Comparison of ENCODE assay signal across 7 cellular contexts in genomic region chr19:2622371-2622961, GRCh38.
DNase-seq lines count a peak whose midpoint lies in the region; ATAC-seq and TF ChIP-seq lines count a peak whose summit lies in the region.
"Not testable (repeated sequence)": the region's sequence is repeated elsewhere in the genome, so short reads cannot be mapped to it uniquely, and the experiment has no call there.

No MANE protein-coding gene starts in this region.

- peaks cover 60% of the 10 kb centered on the region for H3K4me1 ChIP-seq in Karpas-422 (ENCODE audit: low read length)

- not testable (repeated sequence) for H3K79me2 ChIP-seq in Karpas-422 (ENCODE audit: low read length)

- H3K4me3 Mint-ChIP-seq in activated CD8-positive, alpha-beta memory T cell treated with anti-CD3 and anti-CD28 coated beads, Interleukin-2, amount 10 ng/mL, durations not matched to agents 7 days and 5 days = peak overlapping the region; percentile 76
- not testable (repeated sequence) for H3K4me3 Mint-ChIP-seq in activated naive CD4-positive, alpha-beta T cell treated with anti-CD3 and anti-CD28 coated beads for 36 hours

- H3K27ac Mint-ChIP-seq in activated CD8-positive, alpha-beta memory T cell treated with anti-CD3 and anti-CD28 coated beads, Interleukin-2, amount 10 ng/mL, durations not matched to agents 7 days and 5 days = peak overlapping the region; percentile 100
- H3K27ac Mint-ChIP-seq in activated naive CD4-positive, alpha-beta T cell treated with anti-CD3 and anti-CD28 coated beads for 36 hours = peak overlapping the region; percentile 94

- H4K20me1 ChIP-seq in Karpas-422 (ENCODE audit: insufficient read depth, low read depth, low read length) = not testable (repeated sequence)

- H3K4me1 Mint-ChIP-seq in activated CD8-positive, alpha-beta memory T cell treated with anti-CD3 and anti-CD28 coated beads, Interleukin-2, amount 10 ng/mL, durations not matched to agents 7 days and 5 days = peaks cover 64% of the 10 kb centered on the region
- peaks cover 63% of the 10 kb centered on the region for H3K4me1 Mint-ChIP-seq in activated naive CD4-positive, alpha-beta T cell treated with anti-CD3 and anti-CD28 coated beads for 36 hours (ENCODE audit: low read depth)

- not testable (repeated sequence) for ATAC-seq in activated CD8-positive, alpha-beta memory T cell treated with anti-CD3 and anti-CD28 coated beads, Interleukin-2, amount 10 ng/mL, durations not matched to agents 7 days and 5 days; Right ventricle myocardium superior (ENCODE audit: poor library complexity)

- CTCF ChIA-PET in activated CD8-positive, alpha-beta memory T cell treated with anti-CD3 and anti-CD28 coated beads, Interleukin-2, amount 10 ng/mL, durations not matched to agents 7 days and 5 days (lab: Charles Lee) = interaction anchor here (0.7 to 20.7 kb wide), 9 partner anchors 5 to 151 kb away, joined by 3 to 434 read pairs (median 4); partner anchors contain the start of gene GADD45B
- CTCF ChIA-PET in activated naive CD4-positive, alpha-beta T cell treated with anti-CD3 and anti-CD28 coated beads for 36 hours (lab: Charles Lee) = interaction anchor here (0.6 to 7.6 kb wide), 7 partner anchors 8 to 162 kb away, joined by 3 to 64 read pairs (median 4); no protein-coding TSS in a partner anchor

- peak overlapping the region; percentile 68 for H3K4me2 ChIP-seq in Karpas-422 (ENCODE audit: low read depth, low read length, poor library complexity, severe bottlenecking)

- peak overlapping the region; percentile 80 for H3K27ac ChIP-seq in Karpas-422 (ENCODE audit: low read length)

- intact Hi-C loops in activated naive CD4-positive, alpha-beta T cell treated with anti-CD3 and anti-CD28 coated beads for 36 hours (cut with micrococcal nuclease) = loop anchor here (5.0 kb wide), 1 partner anchor 470 kb away; the partner anchor contains the start of gene AP3D1
- intact Hi-C loops in Right ventricle myocardium superior (cut with DNase I) = not testable (repeated sequence)

- TF ChIP-seq CTCF in GM12864 (IDR thresholded peaks at IDR 0.05; ENCODE audit: low read depth, low read length, missing control alignments) = not testable (repeated sequence)

- DNase-seq in GM12864 (ENCODE audit: low read depth); activated naive CD4-positive, alpha-beta T cell treated with anti-CD3 and anti-CD28 coated beads for 36 hours: not testable (repeated sequence)
- DNase-seq in Karpas-422 (peak; percentile 92), T-helper 2 cell (peak in 4 of 5 experiments; percentile 12 to 79 (median 46)), Right ventricle myocardium superior (peak; percentile 36)
- DNase-seq in activated CD8-positive, alpha-beta memory T cell treated with anti-CD3 and anti-CD28 coated beads, Interleukin-2, amount 10 ng/mL, durations not matched to agents 7 days and 5 days = peak; percentile 87
- DNase-seq in stimulated activated CD8-positive, alpha-beta memory T cell treated with anti-CD3 and anti-CD28 coated beads, Interleukin-4, amount 100 ng/mL, for 48 hours = peak; percentile 54

- H3K27me3 Mint-ChIP-seq in activated CD8-positive, alpha-beta memory T cell treated with anti-CD3 and anti-CD28 coated beads, Interleukin-2, amount 10 ng/mL, durations not matched to agents 7 days and 5 days; activated naive CD4-positive, alpha-beta T cell treated with anti-CD3 and anti-CD28 coated beads for 36 hours (ENCODE audit: low read depth): not testable (repeated sequence)

- H3K4me3 ChIP-seq in GM12864 (ENCODE audit: low read depth, low read length) (peak overlapping the region; percentile 38), Karpas-422 (ENCODE audit: low read length) (peak overlapping the region; percentile 65)

- H3K27me3 ChIP-seq in Karpas-422 (ENCODE audit: low read length) = not testable (repeated sequence)

- not testable (repeated sequence) for H2AFZ ChIP-seq in Karpas-422 (ENCODE audit: low read length)

- peak overlapping the region; percentile 75 for H3K9ac ChIP-seq in Karpas-422 (ENCODE audit: low read length)

- not testable (repeated sequence) for H3K9me3 Mint-ChIP-seq in activated CD8-positive, alpha-beta memory T cell treated with anti-CD3 and anti-CD28 coated beads, Interleukin-2, amount 10 ng/mL, durations not matched to agents 7 days and 5 days (ENCODE audit: low read depth); activated naive CD4-positive, alpha-beta T cell treated with anti-CD3 and anti-CD28 coated beads for 36 hours

- not testable (repeated sequence) for H3K9me3 ChIP-seq in Karpas-422 (ENCODE audit: low read length)

- not testable (repeated sequence) for H3K36me3 Mint-ChIP-seq in activated CD8-positive, alpha-beta memory T cell treated with anti-CD3 and anti-CD28 coated beads, Interleukin-2, amount 10 ng/mL, durations not matched to agents 7 days and 5 days; activated naive CD4-positive, alpha-beta T cell treated with anti-CD3 and anti-CD28 coated beads for 36 hours (ENCODE audit: low read depth)

- H3K36me3 ChIP-seq in Karpas-422 (ENCODE audit: insufficient read depth, low read length) = not testable (repeated sequence)

- H3K9me2 ChIP-seq in Karpas-422 (replicated peaks; ENCODE audit: insufficient read depth, low read length) = not testable (repeated sequence)
